30 cellular contexts compared by ENCODE assay signal in genomic region chr17:571224-571623, GRCh38.
"Had no signal": no experiment of that assay in that cellular context is flagged by ENCODE, and none has a peak within 500 bp of the region (broad histone marks: within the 10 kb centered on the region; RNA-seq: fewer than 3 reads in every experiment).

No MANE protein-coding gene starts in this region.

- H3K27ac Mint-ChIP-seq: activated CD4-positive, alpha-beta memory T cell treated with anti-CD3 and anti-CD28 coated beads, Interleukin-2, amount 10 ng/mL, durations not matched to agents 7 days and 5 days; activated CD4-positive, alpha-beta T cell treated with anti-CD3 and anti-CD28 coated beads, Interleukin-2, amount 10 ng/mL, durations not matched to agents 7 days and 5 days; activated naive CD4-positive, alpha-beta T cell treated with anti-CD3 and anti-CD28 coated beads, Interleukin-2, amount 10 ng/mL, durations not matched to agents 7 days and 5 days; activated naive CD4-positive, alpha-beta T cell treated with anti-CD3 and anti-CD28 coated beads, Interleukin-2, amount 50 U/mL, for 72 hours; activated naive CD8-positive, alpha-beta T cell treated with anti-CD3 and anti-CD28 coated beads, Interleukin-2, amount 10 ng/mL, durations not matched to agents 7 days and 5 days; activated T-cell treated with anti-CD3 and anti-CD28 coated beads, Interleukin-2, amount 50 U/mL, for 24 hours; brain; endodermal cell had no signal

- H3K4me3 Mint-ChIP-seq: activated CD4-positive, alpha-beta memory T cell treated with anti-CD3 and anti-CD28 coated beads, Interleukin-2, amount 10 ng/mL, durations not matched to agents 7 days and 5 days; activated CD4-positive, alpha-beta T cell treated with anti-CD3 and anti-CD28 coated beads, Interleukin-2, amount 10 ng/mL, durations not matched to agents 7 days and 5 days; activated naive CD4-positive, alpha-beta T cell treated with anti-CD3 and anti-CD28 coated beads, Interleukin-2, amount 10 ng/mL, durations not matched to agents 7 days and 5 days; activated naive CD8-positive, alpha-beta T cell treated with anti-CD3 and anti-CD28 coated beads, Interleukin-2, amount 10 ng/mL, durations not matched to agents 7 days and 5 days; activated T-cell treated with anti-CD3 and anti-CD28 coated beads, Interleukin-2, amount 50 U/mL, for 24 hours; activated T-cell treated with anti-CD3 and anti-CD28 coated beads, Interleukin-2, amount 50 U/mL, for 72 hours; brain; endodermal cell had no signal

- H3K4me1 ChIP-seq: ascending aorta, breast epithelium, colonic mucosa, foreskin keratinocyte had no signal

- H3K4me1 Mint-ChIP-seq: activated CD4-positive, alpha-beta memory T cell treated with anti-CD3 and anti-CD28 coated beads, Interleukin-2, amount 10 ng/mL, durations not matched to agents 7 days and 5 days; activated CD4-positive, alpha-beta T cell treated with anti-CD3 and anti-CD28 coated beads, Interleukin-2, amount 10 ng/mL, durations not matched to agents 7 days and 5 days; endodermal cell had no signal

- H3K27ac ChIP-seq: ascending aorta, breast epithelium, cardiac muscle cell, colonic mucosa, esophagus muscularis mucosa, foreskin keratinocyte, gastroesophageal sphincter had no signal

- H3K27me3 ChIP-seq: ascending aorta, breast epithelium, cardiac muscle cell, colonic mucosa, dorsolateral prefrontal cortex, esophagus muscularis mucosa, foreskin keratinocyte, gastroesophageal sphincter had no signal

- ATAC-seq: activated naive CD4-positive, alpha-beta T cell treated with anti-CD3 and anti-CD28 coated beads, Interleukin-2, amount 50 U/mL, for 72 hours; activated T-cell treated with anti-CD3 and anti-CD28 coated beads, Interleukin-2, amount 50 U/mL, for 72 hours; foreskin keratinocyte; gastroesophageal sphincter had no signal

- H3K9me3 Mint-ChIP-seq: activated CD4-positive, alpha-beta memory T cell treated with anti-CD3 and anti-CD28 coated beads, Interleukin-2, amount 10 ng/mL, durations not matched to agents 7 days and 5 days; activated CD4-positive, alpha-beta T cell treated with anti-CD3 and anti-CD28 coated beads, Interleukin-2, amount 10 ng/mL, durations not matched to agents 7 days and 5 days; activated naive CD4-positive, alpha-beta T cell treated with anti-CD3 and anti-CD28 coated beads, Interleukin-2, amount 50 U/mL, for 72 hours; activated naive CD8-positive, alpha-beta T cell treated with anti-CD3 and anti-CD28 coated beads, Interleukin-2, amount 10 ng/mL, durations not matched to agents 7 days and 5 days; activated T-cell treated with anti-CD3 and anti-CD28 coated beads, Interleukin-2, amount 50 U/mL, for 24 hours; activated T-cell treated with anti-CD3 and anti-CD28 coated beads, Interleukin-2, amount 50 U/mL, for 72 hours had no signal

- DNase-seq: activated CD4-positive, alpha-beta memory T cell treated with anti-CD3 and anti-CD28 coated beads, Interleukin-2, amount 10 ng/mL, durations not matched to agents 7 days and 5 days; activated CD4-positive, alpha-beta T cell treated with anti-CD3 and anti-CD28 coated beads for 1 hour; activated CD4-positive, alpha-beta T cell treated with anti-CD3 and anti-CD28 coated beads for 4 hours; activated CD4-positive, alpha-beta T cell treated with anti-CD3 and anti-CD28 coated beads, Interleukin-2, amount 10 ng/mL, durations not matched to agents 7 days and 5 days; activated CD4-positive, alpha-beta T cell treated with anti-CD3 and anti-CD28 coated beads, Interleukin-2, amount 50 U/mL, for 4 hours; activated CD8-positive, alpha-beta memory T cell treated with anti-CD3 and anti-CD28 coated beads, Interleukin-2, amount 50 U/mL, for 48 hours; activated gamma-delta T cell; activated naive CD4-positive, alpha-beta T cell; activated naive CD4-positive, alpha-beta T cell treated with anti-CD3 and anti-CD28 coated beads, Interleukin-2, amount 10 ng/mL, durations not matched to agents 7 days and 5 days; activated naive CD8-positive, alpha-beta T cell treated with anti-CD3 and anti-CD28 coated beads, Interleukin-2, amount 10 ng/mL, durations not matched to agents 7 days and 5 days; activated T-cell treated with anti-CD3 and anti-CD28 coated beads for 4 hours; activated T-cell treated with anti-CD3 and anti-CD28 coated beads, Interleukin-2, amount 50 U/mL, for 24 hours; activated T-cell treated with anti-CD3 and anti-CD28 coated beads, Interleukin-2, amount 50 U/mL, for 72 hours; central memory CD4-positive, alpha-beta T cell; cerebellar nuclear complex; colonic mucosa; dorsolateral prefrontal cortex; effector memory CD4-positive, alpha-beta T cell; endodermal cell; erythroblast; foreskin keratinocyte; glutamatergic neuron; T-helper 2 cell had no signal

- H3K4me3 ChIP-seq: ascending aorta, breast epithelium, cardiac muscle cell, colonic mucosa, esophagus muscularis mucosa, gastroesophageal sphincter had no signal

- H3K36me3 ChIP-seq: breast epithelium, colonic mucosa had no signal

- H3K36me3 Mint-ChIP-seq: activated naive CD4-positive, alpha-beta T cell treated with anti-CD3 and anti-CD28 coated beads, Interleukin-2, amount 50 U/mL, for 72 hours had no signal

- H3K9me3 ChIP-seq: ascending aorta, breast epithelium, colonic mucosa, esophagus muscularis mucosa, gastroesophageal sphincter had no signal

- H3K27me3 Mint-ChIP-seq: activated CD4-positive, alpha-beta memory T cell treated with anti-CD3 and anti-CD28 coated beads, Interleukin-2, amount 10 ng/mL, durations not matched to agents 7 days and 5 days; activated CD4-positive, alpha-beta T cell treated with anti-CD3 and anti-CD28 coated beads, Interleukin-2, amount 10 ng/mL, durations not matched to agents 7 days and 5 days; activated naive CD4-positive, alpha-beta T cell treated with anti-CD3 and anti-CD28 coated beads, Interleukin-2, amount 10 ng/mL, durations not matched to agents 7 days and 5 days; activated naive CD8-positive, alpha-beta T cell treated with anti-CD3 and anti-CD28 coated beads, Interleukin-2, amount 10 ng/mL, durations not matched to agents 7 days and 5 days; activated T-cell treated with anti-CD3 and anti-CD28 coated beads, Interleukin-2, amount 50 U/mL, for 24 hours; brain had no signal
